ENCODE assay signal across 1 cellular context in genomic region chr3:61687206-61687605, GRCh38.
TF ChIP-seq lines count a peak whose summit lies in the region.

No MANE protein-coding gene starts in this region.

TF ChIP-seq in HepG2, 621 proteins besides CTCF, POLR2A, EP300 and RAD21 (continued from another document and continues in another):
- no peak for TF ChIP-seq BCL3 (CRISPR knock-in tag; IDR thresholded peaks at IDR 0.05)
- no peak for TF ChIP-seq NR3C1 (CRISPR knock-in tag; IDR thresholded peaks at IDR 0.05)
- TF ChIP-seq SATB2 (CRISPR knock-in tag; IDR thresholded peaks at IDR 0.05): no peak
- no peak for TF ChIP-seq KLF6 (CRISPR knock-in tag; IDR thresholded peaks at IDR 0.05)
- TF ChIP-seq ZNF513 (CRISPR knock-in tag; conservative IDR thresholded peaks at IDR 0.05): no peak
- TF ChIP-seq TCF12 (IDR thresholded peaks at IDR 0.05): no peak
- TF ChIP-seq TCF12 (CRISPR knock-in tag; IDR thresholded peaks at IDR 0.05): no peak
- TF ChIP-seq, protein P1, sequence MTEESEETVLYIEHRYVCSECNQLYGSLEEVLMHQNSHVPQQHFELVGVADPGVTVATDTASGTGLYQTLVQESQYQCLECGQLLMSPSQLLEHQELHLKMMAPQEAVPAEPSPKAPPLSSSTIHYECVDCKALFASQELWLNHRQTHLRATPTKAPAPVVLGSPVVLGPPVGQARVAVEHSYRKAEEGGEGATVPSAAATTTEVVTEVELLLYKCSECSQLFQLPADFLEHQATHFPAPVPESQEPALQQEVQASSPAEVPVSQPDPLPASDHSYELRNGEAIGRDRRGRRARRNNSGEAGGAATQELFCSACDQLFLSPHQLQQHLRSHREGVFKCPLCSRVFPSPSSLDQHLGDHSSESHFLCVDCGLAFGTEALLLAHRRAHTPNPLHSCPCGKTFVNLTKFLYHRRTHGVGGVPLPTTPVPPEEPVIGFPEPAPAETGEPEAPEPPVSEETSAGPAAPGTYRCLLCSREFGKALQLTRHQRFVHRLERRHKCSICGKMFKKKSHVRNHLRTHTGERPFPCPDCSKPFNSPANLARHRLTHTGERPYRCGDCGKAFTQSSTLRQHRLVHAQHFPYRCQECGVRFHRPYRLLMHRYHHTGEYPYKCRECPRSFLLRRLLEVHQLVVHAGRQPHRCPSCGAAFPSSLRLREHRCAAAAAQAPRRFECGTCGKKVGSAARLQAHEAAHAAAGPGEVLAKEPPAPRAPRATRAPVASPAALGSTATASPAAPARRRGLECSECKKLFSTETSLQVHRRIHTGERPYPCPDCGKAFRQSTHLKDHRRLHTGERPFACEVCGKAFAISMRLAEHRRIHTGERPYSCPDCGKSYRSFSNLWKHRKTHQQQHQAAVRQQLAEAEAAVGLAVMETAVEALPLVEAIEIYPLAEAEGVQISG (CRISPR knock-in tag; IDR thresholded peaks at IDR 0.05): no peak
- no peak for TF ChIP-seq KDM1A (CRISPR knock-in tag; IDR thresholded peaks at IDR 0.05)
- TF ChIP-seq HNF4A (CRISPR knock-in tag; IDR thresholded peaks at IDR 0.05): peak; percentile 34; the same call in 1 of the 2 replicates
- TF ChIP-seq USF2 (IDR thresholded peaks at IDR 0.05; ENCODE audit: low read depth, low read length): no peak
- no peak for TF ChIP-seq USF2 (CRISPR knock-in tag; IDR thresholded peaks at IDR 0.05; ENCODE audit: borderline replicate concordance)
- TF ChIP-seq, protein P2, sequence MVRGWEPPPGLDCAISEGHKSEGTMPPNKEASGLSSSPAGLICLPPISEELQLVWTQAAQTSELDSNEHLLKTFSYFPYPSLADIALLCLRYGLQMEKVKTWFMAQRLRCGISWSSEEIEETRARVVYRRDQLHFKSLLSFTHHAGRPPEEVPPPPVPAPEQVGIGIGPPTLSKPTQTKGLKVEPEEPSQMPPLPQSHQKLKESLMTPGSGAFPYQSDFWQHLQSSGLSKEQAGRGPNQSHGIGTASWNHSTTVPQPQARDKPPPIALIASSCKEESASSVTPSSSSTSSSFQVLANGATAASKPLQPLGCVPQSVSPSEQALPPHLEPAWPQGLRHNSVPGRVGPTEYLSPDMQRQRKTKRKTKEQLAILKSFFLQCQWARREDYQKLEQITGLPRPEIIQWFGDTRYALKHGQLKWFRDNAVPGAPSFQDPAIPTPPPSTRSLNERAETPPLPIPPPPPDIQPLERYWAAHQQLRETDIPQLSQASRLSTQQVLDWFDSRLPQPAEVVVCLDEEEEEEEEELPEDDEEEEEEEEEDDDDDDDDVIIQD (CRISPR knock-in tag; IDR thresholded peaks at IDR 0.05; ENCODE audit: low read depth): peak; percentile 16; the same call in 1 of the 2 replicates
- TF ChIP-seq, protein P3, sequence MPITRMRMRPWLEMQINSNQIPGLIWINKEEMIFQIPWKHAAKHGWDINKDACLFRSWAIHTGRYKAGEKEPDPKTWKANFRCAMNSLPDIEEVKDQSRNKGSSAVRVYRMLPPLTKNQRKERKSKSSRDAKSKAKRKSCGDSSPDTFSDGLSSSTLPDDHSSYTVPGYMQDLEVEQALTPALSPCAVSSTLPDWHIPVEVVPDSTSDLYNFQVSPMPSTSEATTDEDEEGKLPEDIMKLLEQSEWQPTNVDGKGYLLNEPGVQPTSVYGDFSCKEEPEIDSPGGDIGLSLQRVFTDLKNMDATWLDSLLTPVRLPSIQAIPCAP (CRISPR knock-in tag; IDR thresholded peaks at IDR 0.05; ENCODE audit: low read depth): no peak
- no peak for TF ChIP-seq ZNF180 (CRISPR knock-in tag; IDR thresholded peaks at IDR 0.05; ENCODE audit: borderline replicate concordance, low read depth)
- no peak for TF ChIP-seq SIN3A (IDR thresholded peaks at IDR 0.05; ENCODE audit: borderline replicate concordance, low read depth, low read length)
- TF ChIP-seq ZNF12 (CRISPR knock-in tag; IDR thresholded peaks at IDR 0.05): peak; percentile 78; the same call in 1 of the 2 replicates
- no peak for TF ChIP-seq CSRNP2 (CRISPR knock-in tag; conservative IDR thresholded peaks at IDR 0.05; ENCODE audit: low read depth)
- peak; percentile 79 for TF ChIP-seq ZKSCAN1 (IDR thresholded peaks at IDR 0.05; ENCODE audit: low read length)
- TF ChIP-seq, protein P4, sequence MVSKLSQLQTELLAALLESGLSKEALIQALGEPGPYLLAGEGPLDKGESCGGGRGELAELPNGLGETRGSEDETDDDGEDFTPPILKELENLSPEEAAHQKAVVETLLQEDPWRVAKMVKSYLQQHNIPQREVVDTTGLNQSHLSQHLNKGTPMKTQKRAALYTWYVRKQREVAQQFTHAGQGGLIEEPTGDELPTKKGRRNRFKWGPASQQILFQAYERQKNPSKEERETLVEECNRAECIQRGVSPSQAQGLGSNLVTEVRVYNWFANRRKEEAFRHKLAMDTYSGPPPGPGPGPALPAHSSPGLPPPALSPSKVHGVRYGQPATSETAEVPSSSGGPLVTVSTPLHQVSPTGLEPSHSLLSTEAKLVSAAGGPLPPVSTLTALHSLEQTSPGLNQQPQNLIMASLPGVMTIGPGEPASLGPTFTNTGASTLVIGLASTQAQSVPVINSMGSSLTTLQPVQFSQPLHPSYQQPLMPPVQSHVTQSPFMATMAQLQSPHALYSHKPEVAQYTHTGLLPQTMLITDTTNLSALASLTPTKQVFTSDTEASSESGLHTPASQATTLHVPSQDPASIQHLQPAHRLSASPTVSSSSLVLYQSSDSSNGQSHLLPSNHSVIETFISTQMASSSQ (IDR thresholded peaks at IDR 0.05; ENCODE audit: low read depth): 0 out of 2 replicates have a peak, but pooled peaks have one; percentile 48
- TF ChIP-seq, protein P4 (CRISPR knock-in tag; IDR thresholded peaks at IDR 0.05; ENCODE audit: borderline replicate concordance): no peak
- peak; percentile 69 for TF ChIP-seq ZNF644 (CRISPR knock-in tag; IDR thresholded peaks at IDR 0.05; ENCODE audit: low read depth)
- TF ChIP-seq CBX2 (IDR thresholded peaks at IDR 0.05; ENCODE audit: low read depth, low read length): no peak
- TF ChIP-seq CBX2 (CRISPR knock-in tag; IDR thresholded peaks at IDR 0.05; ENCODE audit: low read depth): no peak
- TF ChIP-seq PTBP1 (IDR thresholded peaks at IDR 0.05; ENCODE audit: low read depth, low read length, poor library complexity, severe bottlenecking): no peak
- no peak for TF ChIP-seq HDAC6 (IDR thresholded peaks at IDR 0.05; ENCODE audit: low read depth, low read length)
- no peak for TF ChIP-seq BCL6 (CRISPR knock-in tag; IDR thresholded peaks at IDR 0.05)
- TF ChIP-seq NR2C2 (CRISPR knock-in tag; IDR thresholded peaks at IDR 0.05; ENCODE audit: borderline replicate concordance): no peak
- TF ChIP-seq, protein P5, sequence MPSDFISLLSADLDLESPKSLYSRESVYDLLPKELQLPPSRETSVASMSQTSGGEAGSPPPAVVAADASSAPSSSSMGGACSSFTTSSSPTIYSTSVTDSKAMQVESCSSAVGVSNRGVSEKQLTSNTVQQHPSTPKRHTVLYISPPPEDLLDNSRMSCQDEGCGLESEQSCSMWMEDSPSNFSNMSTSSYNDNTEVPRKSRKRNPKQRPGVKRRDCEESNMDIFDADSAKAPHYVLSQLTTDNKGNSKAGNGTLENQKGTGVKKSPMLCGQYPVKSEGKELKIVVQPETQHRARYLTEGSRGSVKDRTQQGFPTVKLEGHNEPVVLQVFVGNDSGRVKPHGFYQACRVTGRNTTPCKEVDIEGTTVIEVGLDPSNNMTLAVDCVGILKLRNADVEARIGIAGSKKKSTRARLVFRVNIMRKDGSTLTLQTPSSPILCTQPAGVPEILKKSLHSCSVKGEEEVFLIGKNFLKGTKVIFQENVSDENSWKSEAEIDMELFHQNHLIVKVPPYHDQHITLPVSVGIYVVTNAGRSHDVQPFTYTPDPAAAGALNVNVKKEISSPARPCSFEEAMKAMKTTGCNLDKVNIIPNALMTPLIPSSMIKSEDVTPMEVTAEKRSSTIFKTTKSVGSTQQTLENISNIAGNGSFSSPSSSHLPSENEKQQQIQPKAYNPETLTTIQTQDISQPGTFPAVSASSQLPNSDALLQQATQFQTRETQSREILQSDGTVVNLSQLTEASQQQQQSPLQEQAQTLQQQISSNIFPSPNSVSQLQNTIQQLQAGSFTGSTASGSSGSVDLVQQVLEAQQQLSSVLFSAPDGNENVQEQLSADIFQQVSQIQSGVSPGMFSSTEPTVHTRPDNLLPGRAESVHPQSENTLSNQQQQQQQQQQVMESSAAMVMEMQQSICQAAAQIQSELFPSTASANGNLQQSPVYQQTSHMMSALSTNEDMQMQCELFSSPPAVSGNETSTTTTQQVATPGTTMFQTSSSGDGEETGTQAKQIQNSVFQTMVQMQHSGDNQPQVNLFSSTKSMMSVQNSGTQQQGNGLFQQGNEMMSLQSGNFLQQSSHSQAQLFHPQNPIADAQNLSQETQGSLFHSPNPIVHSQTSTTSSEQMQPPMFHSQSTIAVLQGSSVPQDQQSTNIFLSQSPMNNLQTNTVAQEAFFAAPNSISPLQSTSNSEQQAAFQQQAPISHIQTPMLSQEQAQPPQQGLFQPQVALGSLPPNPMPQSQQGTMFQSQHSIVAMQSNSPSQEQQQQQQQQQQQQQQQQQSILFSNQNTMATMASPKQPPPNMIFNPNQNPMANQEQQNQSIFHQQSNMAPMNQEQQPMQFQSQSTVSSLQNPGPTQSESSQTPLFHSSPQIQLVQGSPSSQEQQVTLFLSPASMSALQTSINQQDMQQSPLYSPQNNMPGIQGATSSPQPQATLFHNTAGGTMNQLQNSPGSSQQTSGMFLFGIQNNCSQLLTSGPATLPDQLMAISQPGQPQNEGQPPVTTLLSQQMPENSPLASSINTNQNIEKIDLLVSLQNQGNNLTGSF (CRISPR knock-in tag; IDR thresholded peaks at IDR 0.05): no peak
- TF ChIP-seq, protein P6, sequence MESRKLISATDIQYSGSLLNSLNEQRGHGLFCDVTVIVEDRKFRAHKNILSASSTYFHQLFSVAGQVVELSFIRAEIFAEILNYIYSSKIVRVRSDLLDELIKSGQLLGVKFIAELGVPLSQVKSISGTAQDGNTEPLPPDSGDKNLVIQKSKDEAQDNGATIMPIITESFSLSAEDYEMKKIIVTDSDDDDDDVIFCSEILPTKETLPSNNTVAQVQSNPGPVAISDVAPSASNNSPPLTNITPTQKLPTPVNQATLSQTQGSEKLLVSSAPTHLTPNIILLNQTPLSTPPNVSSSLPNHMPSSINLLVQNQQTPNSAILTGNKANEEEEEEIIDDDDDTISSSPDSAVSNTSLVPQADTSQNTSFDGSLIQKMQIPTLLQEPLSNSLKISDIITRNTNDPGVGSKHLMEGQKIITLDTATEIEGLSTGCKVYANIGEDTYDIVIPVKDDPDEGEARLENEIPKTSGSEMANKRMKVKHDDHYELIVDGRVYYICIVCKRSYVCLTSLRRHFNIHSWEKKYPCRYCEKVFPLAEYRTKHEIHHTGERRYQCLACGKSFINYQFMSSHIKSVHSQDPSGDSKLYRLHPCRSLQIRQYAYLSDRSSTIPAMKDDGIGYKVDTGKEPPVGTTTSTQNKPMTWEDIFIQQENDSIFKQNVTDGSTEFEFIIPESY (CRISPR knock-in tag; IDR thresholded peaks at IDR 0.05): 0 out of 2 replicates have a peak, but pooled peaks have one; percentile 29
- no peak for TF ChIP-seq HNRNPLL (IDR thresholded peaks at IDR 0.05; ENCODE audit: low read depth, low read length, poor library complexity, severe bottlenecking)
- no peak for TF ChIP-seq SRSF1 (optimal IDR thresholded peaks at IDR 0.05; ENCODE audit: low read depth, low read length)
